29 cellular contexts compared by ENCODE assay signal in genomic region chrX:129516402-129516801, GRCh38. TPM values are rescaled to one million over a fixed set of nuclear protein-coding genes. Genes with fewer than 3 reads are reported as not detected.
"Had no signal": no experiment of that assay in that cellular context is flagged by ENCODE, and none has a peak within 500 bp of the region (broad histone marks: within the 10 kb centered on the region; RNA-seq: fewer than 3 reads in every experiment).

No MANE protein-coding gene starts in this region.

- ATAC-seq: activated CD4-positive, alpha-beta T cell treated with anti-CD3 and anti-CD28 coated beads for 36 hours; activated T-cell treated with anti-CD3 and anti-CD28 coated beads, Interleukin-2, amount 50 U/mL, for 4 hours; activated T-helper 17 cell treated with anti-CD3 and anti-CD28 coated beads, Interleukin-2, amount 50 U/mL, for 72 hours; body of pancreas; gastroesophageal sphincter; heart right ventricle had no signal

- H3K36me3 Mint-ChIP-seq: activated naive CD8-positive, alpha-beta T cell had no signal

- H3K9me3 Mint-ChIP-seq: activated CD4-positive, alpha-beta memory T cell treated with anti-CD3 and anti-CD28 coated beads, Interleukin-2, amount 10 ng/mL, durations not matched to agents 7 days and 5 days; activated CD4-positive, alpha-beta T cell treated with anti-CD3 and anti-CD28 coated beads, Interleukin-2, amount 10 ng/mL, durations not matched to agents 24 days and 14 days; activated T-cell treated with anti-CD3 and anti-CD28 coated beads, Interleukin-2, amount 50 U/mL, for 4 hours; activated T-helper 17 cell treated with anti-CD3 and anti-CD28 coated beads, Interleukin-2, amount 50 U/mL, for 72 hours had no signal

- DNase-seq: activated CD4-positive, alpha-beta memory T cell treated with anti-CD3 and anti-CD28 coated beads, Interleukin-2, amount 10 ng/mL, durations not matched to agents 7 days and 5 days; activated CD4-positive, alpha-beta T cell treated with anti-CD3 and anti-CD28 coated beads for 36 hours; activated CD4-positive, alpha-beta T cell treated with anti-CD3 and anti-CD28 coated beads, Interleukin-2, amount 10 ng/mL, durations not matched to agents 24 days and 14 days; activated CD4-positive, CD25-positive, alpha-beta regulatory T cell; activated CD4-positive, CD25-positive, alpha-beta regulatory T cell treated with anti-CD3 and anti-CD28 coated beads, Interleukin-2, amount 50 U/mL, for 72 hours; activated CD8-positive, alpha-beta memory T cell treated with anti-CD3 and anti-CD28 coated beads, Interleukin-2, amount 50 U/mL, for 48 hours; activated effector memory CD4-positive, alpha-beta T cell treated with Interleukin-2 at 50 U/mL for 16 hours; activated gamma-delta T cell treated with Interleukin-2 at 50 U/mL for 16 hours; activated naive CD4-positive, alpha-beta T cell treated with anti-CD3 and anti-CD28 coated beads, Interleukin-2, amount 50 U/mL, for 16 hours; activated naive CD4-positive, alpha-beta T cell treated with Interleukin-2 at 50 U/mL for 16 hours; activated T-cell treated with anti-CD3 and anti-CD28 coated beads, Interleukin-2, amount 50 U/mL, for 4 hours; amniotic stem cell; anterior cingulate cortex; body of pancreas; caudate nucleus; cortex of kidney; dermis blood vessel endothelial cell; effector CD8-positive, alpha-beta T cell; esophagus squamous epithelium; foreskin melanocyte; heart right ventricle; T-helper 2 cell had no signal

- FAIRE-seq: endometrium, endothelial cell of umbilical vein had no signal

- H3K27me3 ChIP-seq: body of pancreas, esophagus squamous epithelium, gastroesophageal sphincter had no signal

- H3K4me3 ChIP-seq: body of pancreas, esophagus squamous epithelium, gastroesophageal sphincter, heart right ventricle had no signal

- H3K27ac ChIP-seq: body of pancreas, epithelial cell of prostate, esophagus squamous epithelium, gastroesophageal sphincter, heart right ventricle had no signal

- H3K4me1 Mint-ChIP-seq: activated CD4-positive, alpha-beta memory T cell treated with anti-CD3 and anti-CD28 coated beads, Interleukin-2, amount 10 ng/mL, durations not matched to agents 7 days and 5 days; activated CD4-positive, alpha-beta T cell treated with anti-CD3 and anti-CD28 coated beads for 36 hours; activated CD4-positive, alpha-beta T cell treated with anti-CD3 and anti-CD28 coated beads, Interleukin-2, amount 10 ng/mL, durations not matched to agents 24 days and 14 days; activated T-helper 17 cell treated with anti-CD3 and anti-CD28 coated beads, Interleukin-2, amount 50 U/mL, for 72 hours had no signal

- H3K27ac Mint-ChIP-seq: activated CD4-positive, alpha-beta memory T cell treated with anti-CD3 and anti-CD28 coated beads, Interleukin-2, amount 10 ng/mL, durations not matched to agents 7 days and 5 days; activated CD4-positive, alpha-beta T cell treated with anti-CD3 and anti-CD28 coated beads for 36 hours; activated CD4-positive, alpha-beta T cell treated with anti-CD3 and anti-CD28 coated beads, Interleukin-2, amount 10 ng/mL, durations not matched to agents 24 days and 14 days; activated naive CD8-positive, alpha-beta T cell; activated T-helper 17 cell treated with anti-CD3 and anti-CD28 coated beads, Interleukin-2, amount 50 U/mL, for 72 hours had no signal

- H3K4me1 ChIP-seq: body of pancreas had no signal

- H3K4me3 Mint-ChIP-seq: activated CD4-positive, alpha-beta memory T cell treated with anti-CD3 and anti-CD28 coated beads, Interleukin-2, amount 10 ng/mL, durations not matched to agents 7 days and 5 days; activated CD4-positive, alpha-beta T cell treated with anti-CD3 and anti-CD28 coated beads for 36 hours; activated CD4-positive, alpha-beta T cell treated with anti-CD3 and anti-CD28 coated beads, Interleukin-2, amount 10 ng/mL, durations not matched to agents 24 days and 14 days; activated naive CD8-positive, alpha-beta T cell; activated T-cell treated with anti-CD3 and anti-CD28 coated beads, Interleukin-2, amount 50 U/mL, for 4 hours; activated T-helper 17 cell treated with anti-CD3 and anti-CD28 coated beads, Interleukin-2, amount 50 U/mL, for 72 hours had no signal

- H3K9me3 ChIP-seq: body of pancreas, esophagus squamous epithelium, gastroesophageal sphincter, heart right ventricle had no signal

RNA-seq across cellular contexts. Expression of gene SMARCA1, which starts 6.9 kb away (rescaled TPM):
- total RNA-seq: activated CD4-positive, alpha-beta memory T cell treated with anti-CD3 and anti-CD28 coated beads, Interleukin-2, amount 10 ng/mL, durations not matched to agents 7 days and 5 days; activated CD4-positive, alpha-beta T cell treated with anti-CD3 and anti-CD28 coated beads, Interleukin-2, amount 10 ng/mL, durations not matched to agents 24 days and 14 days; T-helper 1 cell treated with Interleukin-12 subunit alpha and Interleukin-12 subunit beta and Interleukin-4 antibody, amounts not matched to agents 30 ng/mL and 1 ng/mL, for 36 hours had no signal
